ENCODE assay signal across 18 cellular contexts in the genomic region with DNA sequence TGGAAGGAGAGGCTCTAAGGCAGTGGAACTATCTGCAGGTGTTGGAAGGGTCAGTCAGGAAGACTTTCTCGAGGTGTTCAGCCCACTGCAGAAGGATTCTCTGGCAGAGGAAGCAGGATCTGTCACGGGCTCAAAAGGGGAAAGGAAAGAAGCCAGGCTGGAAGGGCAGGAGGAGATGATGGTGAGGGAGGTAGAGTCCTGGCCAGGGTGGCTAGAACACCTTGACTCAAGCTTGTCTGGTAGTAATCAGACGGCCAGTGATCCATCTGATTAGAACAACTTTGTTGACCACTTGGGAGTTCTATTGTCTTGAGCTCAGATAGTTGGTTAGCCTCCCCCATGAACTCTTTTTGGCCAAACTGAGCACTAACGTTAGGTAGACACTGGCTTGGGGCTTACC. TPM values are rescaled to one million over a fixed set of nuclear protein-coding genes. Genes with fewer than 3 reads are reported as not detected.
A peak's percentile ranks its signal among the peaks of the same experiment; 100 is the strongest.
DNase-seq lines count a peak whose midpoint lies in the region; ATAC-seq, FAIRE-seq and TF ChIP-seq lines count a peak whose summit lies in the region.
"Had no signal": no experiment of that assay in that cellular context is flagged by ENCODE, and none has a peak within 500 bp of the region (broad histone marks: within the 10 kb centered on the region; RNA-seq: fewer than 3 reads in every experiment).

No MANE protein-coding gene starts in this region.

- H2BK12ac ChIP-seq in neuronal stem cell (ENCODE audit: low read length) = no peak overlapping the region

- H4K8ac ChIP-seq in neuronal stem cell (ENCODE audit: low read depth, low read length) = no peak overlapping the region

- H3K4ac ChIP-seq in neuronal stem cell (ENCODE audit: low read length) = no peak overlapping the region

- no peaks in the 10 kb centered on the region for H3K36me3 ChIP-seq in Panc1 (ENCODE audit: control insufficient read depth, insufficient read depth, low read length)
- no peaks in the 10 kb centered on the region for H3K36me3 ChIP-seq in neuronal stem cell (replicated peaks in 1 of 2; ENCODE audit: control insufficient read depth in 2 of 2, insufficient read depth in 2 of 2, low read length in 2 of 2)
- no peaks in the 10 kb centered on the region for H3K36me3 ChIP-seq in tibial nerve

- H3K4me1 ChIP-seq in Panc1 (ENCODE audit: control insufficient read depth, insufficient read depth, low read length) (peaks cover 24% of the 10 kb centered on the region), neuronal stem cell (ENCODE audit: control insufficient read depth in 2 of 2, insufficient read depth in 1 of 2, low read depth in 1 of 2, low read length in 2 of 2) (peaks cover 21 to 28% of the 10 kb centered on the region in 2 donors), tibial nerve (peaks cover 22 to 95% (median 68%) of the 10 kb centered on the region in 4 donors)

- peak overlapping the region; percentile 14 for H2AK5ac ChIP-seq in neuronal stem cell (ENCODE audit: low read depth, low read length)

- peak overlapping the region; percentile 3; the same call in 1 of the 2 replicates for H3K27ac ChIP-seq in Panc1 (ENCODE audit: low read length)
- H3K27ac ChIP-seq in cingulate gyrus (ENCODE audit: low read depth, low read length) = peak overlapping the region; percentile 100
- H3K27ac ChIP-seq in neuronal stem cell (replicated peaks; ENCODE audit: low read length) = no peak overlapping the region
- peak overlapping the region; percentile 83 to 96 (median 94) for H3K27ac ChIP-seq in tibial nerve

- no peak overlapping the region for H3K18ac ChIP-seq in neuronal stem cell (ENCODE audit: low read length)

- no peak for ATAC-seq in Panc1
- ATAC-seq: PC-3, T-helper 17 cell had no signal

- H3K9ac ChIP-seq in neuronal stem cell (ENCODE audit: low read depth, low read length, poor library complexity) = no peak overlapping the region

- FAIRE-seq in urothelium cell line (lab: Jason Lieb, UNC) = no peak
- FAIRE-seq: GM12891 had no signal

- no peak overlapping the region for H2AFZ ChIP-seq in neuronal stem cell (ENCODE audit: low read length)

- TF ChIP-seq EP300 in tibial nerve (IDR thresholded peaks at IDR 0.05) = no peak

- POLR2A ChIA-PET in Panc1 (lab: Charles Lee) = no interaction called here

- in situ Hi-C loops in Panc1 (cut with HindIII; ENCODE audit: low pct_unique_long_range_greater_than_20kb, low sequenced_read_pairs) = no loop called here

- TF ChIP-seq POLR2A in tibial nerve (IDR thresholded peaks at IDR 0.05) = no peak

- WGBS in neuronal stem cell (ENCODE audit: extremely low coverage in 2 of 2, insufficient read length in 2 of 2, insufficient replicate concordance in 1 of 2), 2 donors = no CpG with 5 or more reads among the region's 4 CpGs
- 39 to 56% methylated on average over 4 of the region's 4 CpGs for WGBS in tibial nerve, 2 donors

- TF ChIP-seq CTCF in Panc1 (IDR thresholded peaks at IDR 0.05) (no peak), tibial nerve (IDR thresholded peaks at IDR 0.05) (no peak)

- no peak overlapping the region for H2BK5ac ChIP-seq in neuronal stem cell (ENCODE audit: low read length)

- no peak overlapping the region for H2BK15ac ChIP-seq in neuronal stem cell (ENCODE audit: low read length)

- intact Hi-C loops in Panc1 (cut with micrococcal nuclease; ENCODE audit: unreplicated experiment) = no loop called here

- no peaks in the 10 kb centered on the region for H3K9me3 ChIP-seq in Panc1 (ENCODE audit: control insufficient read depth, insufficient read depth, low read depth, low read length)
- H3K9me3 ChIP-seq in neuronal stem cell (replicated peaks in 1 of 2; ENCODE audit: control insufficient read depth in 2 of 2, insufficient read depth in 1 of 2, low read depth in 1 of 2, low read length in 2 of 2) = peaks cover 0 to 11% of the 10 kb centered on the region in 2 donors
- H3K9me3 ChIP-seq in tibial nerve = no peaks in the 10 kb centered on the region

- H3K27me3 ChIP-seq in Panc1 (ENCODE audit: control insufficient read depth, insufficient read depth, low read length) (no peaks in the 10 kb centered on the region), neuronal stem cell (ENCODE audit: control insufficient read depth in 3 of 3, insufficient read depth in 3 of 3, low read depth in 1 of 3, low read length in 3 of 3) (no peaks in the 10 kb centered on the region), tibial nerve (no peaks in the 10 kb centered on the region)

- H4K91ac ChIP-seq in neuronal stem cell (ENCODE audit: low read depth, low read length, poor library complexity) = no peak overlapping the region

- DNase-seq in Panc1 (ENCODE audit: low read depth, low spot score) (no peak), neuronal stem cell (ENCODE audit: low spot score) (no peak), tibial nerve (ENCODE audit: low spot score in 2 of 2) (no peak), urothelium cell line (ENCODE audit: low spot score) (no peak)
- DNase-seq in stimulated activated CD4-positive, alpha-beta T cell treated with anti-CD3 and anti-CD28 coated beads, Interleukin-1b, Interleukin-23, amount 100 ng/mL, for 48 hours = no peak
- no peak for DNase-seq in stimulated activated CD4-positive, alpha-beta T cell treated with anti-CD3 and anti-CD28 coated beads, Interleukin-15, amount 100 ng/mL, for 24 hours
- DNase-seq: activated naive CD4-positive, alpha-beta T cell; CD4-positive, alpha-beta memory T cell; central memory CD4-positive, alpha-beta T cell; islet precursor cell; NCI-H510A treated with DMSO at 0.1 percent for 48 hours; PC-3; stimulated activated naive CD4-positive, alpha-beta T cell; T-helper 17 cell had no signal

- H3K4me3 ChIP-seq in Panc1 (ENCODE audit: low read depth in 2 of 2, low read length in 2 of 2) (no peak overlapping the region), neuronal stem cell (ENCODE audit: low read length in 2 of 2) (no peak overlapping the region), tibial nerve (no peak overlapping the region)

- H3K79me1 ChIP-seq in neuronal stem cell (ENCODE audit: low read depth, low read length) = no peaks in the 10 kb centered on the region

- no peak overlapping the region for H3K14ac ChIP-seq in neuronal stem cell (ENCODE audit: low read length)

- no TSS peak for BruUV-seq in Panc1 (replicated peaks; lab: Mats Ljungman, UMichigan)

- CTCF ChIA-PET in Panc1 (lab: Charles Lee) = no interaction called here

- H2BK120ac ChIP-seq in neuronal stem cell (ENCODE audit: low read depth, low read length) = no peak overlapping the region

- no peak overlapping the region for H3K23ac ChIP-seq in neuronal stem cell (ENCODE audit: low read depth, low read length, poor library complexity)

- no peak overlapping the region for H3K4me2 ChIP-seq in neuronal stem cell (ENCODE audit: insufficient read depth, low read length, poor library complexity, severe bottlenecking)

RNA-seq across cellular contexts. Expression of gene ATOH8, which starts 9.7 kb away (rescaled TPM):
- total RNA-seq in Panc1 (2021; ENCODE audit: unreplicated experiment) (3.8 TPM), tibial nerve (100 to 1,000 TPM in 3 of 4 donors, 10 to 100 TPM in 1; 98.0 to 170 (median 119) TPM)
- 3.7 TPM for polyA plus RNA-seq in Panc1 (2012; ENCODE audit: insufficient read length)
- polyA plus RNA-seq in neuronal stem cell (2013, experiment 1 of 2) = 1.8 TPM
- 1.6 TPM for polyA plus RNA-seq in neuronal stem cell (2013, experiment 2 of 2)
- total RNA-seq: CD4-positive, alpha-beta memory T cell; T-helper 17 cell had no signal
- polyA plus RNA-seq: CD4-positive, alpha-beta memory T cell had no signal

RNA-seq across cellular contexts. Expression of gene GNLY, which starts 49.9 kb away (rescaled TPM):
- not detected for total RNA-seq in Panc1 (2021; ENCODE audit: unreplicated experiment)
- not detected for polyA plus RNA-seq in Panc1 (2012; ENCODE audit: insufficient read length)
- 0.24 TPM for polyA plus RNA-seq in neuronal stem cell (2013, experiment 1 of 2)
- 0.06 TPM for polyA plus RNA-seq in neuronal stem cell (2013, experiment 2 of 2)
- total RNA-seq in tibial nerve = 1 to 10 TPM in 1 of 4 donors, under 1 TPM in 2, not detected in 1; 0.63 to 4.2 (median 0.98) TPM
- total RNA-seq: glomerular endothelial cell, PC-3, renal cortical epithelial cell had no signal

Comparison
In these comparisons a context has a peak if more than half of its experiments do, and no peak if none do; other contexts are left out.
1. RNA of gene ATOH8, which starts 9.7 kb away (total RNA-seq): 98.0 to 170 TPM in tibial nerve; 3.8 TPM in Panc1 (single experiment); every median in the first group is over 10 times any median in the second.